14 cellular contexts compared by ENCODE assay signal in the genomic region with DNA sequence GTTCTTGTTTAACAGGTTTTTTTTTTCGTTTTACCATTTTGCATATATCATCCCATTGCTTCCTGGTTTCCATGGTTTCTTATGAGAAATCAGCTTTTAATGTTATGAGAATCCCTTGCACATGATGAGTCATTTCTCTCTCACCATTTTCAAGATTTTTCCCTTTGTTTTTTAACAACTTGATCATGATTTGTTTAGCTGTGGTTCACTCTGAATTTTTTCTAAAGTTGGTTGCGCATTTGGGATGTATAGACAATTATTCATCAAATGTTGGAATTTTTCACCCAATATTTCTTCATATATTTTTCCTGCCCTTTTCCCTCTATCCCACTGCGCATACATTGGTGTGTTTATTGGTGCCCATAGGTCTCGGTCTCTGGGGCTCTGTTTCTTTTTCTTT. TPM values are rescaled to one million over a fixed set of nuclear protein-coding genes. Genes with fewer than 3 reads are reported as not detected.
DNase-seq lines count a peak whose midpoint lies in the region; ATAC-seq and TF ChIP-seq lines count a peak whose summit lies in the region.
"Had no signal": no experiment of that assay in that cellular context is flagged by ENCODE, and none has a peak within 500 bp of the region (broad histone marks: within the 10 kb centered on the region; RNA-seq: fewer than 3 reads in every experiment).

No MANE protein-coding gene starts in this region.

- H3K27me3 ChIP-seq in gastrocnemius medialis, result no peaks in the 10 kb centered on the region

- ATAC-seq in gastrocnemius medialis, result no peak
- ATAC-seq in HG03521 (IDR thresholded peaks at IDR 0.05; ENCODE audit: unreplicated experiment), result no peak
- ATAC-seq: GM12878; HCT116; stimulated activated naive CD8-positive, alpha-beta T cell treated with anti-CD3 and anti-CD28 coated beads, Interleukin-15, amount 100 ng/mL, for 72 hours had no signal

- no peaks in the 10 kb centered on the region for H3K9me3 ChIP-seq in gastrocnemius medialis

- H3K27ac ChIP-seq in gastrocnemius medialis, result peak overlapping the region; percentile 89 to 99 (median 96)

- no peak for TF ChIP-seq CTCF in gastrocnemius medialis (IDR thresholded peaks at IDR 0.05 in 4 of 5, conservative IDR thresholded peaks at IDR 0.05 in 1 of 5)

- TF ChIP-seq POLR2A in gastrocnemius medialis (IDR thresholded peaks at IDR 0.05), result no peak

- H3K36me3 ChIP-seq in gastrocnemius medialis, result no peaks in the 10 kb centered on the region

- H3K4me1 ChIP-seq in gastrocnemius medialis, result peaks cover 50 to 60% of the 10 kb centered on the region in 2 donors

- intact Hi-C loops in gastrocnemius medialis (cut with DNase I; ENCODE audit: low total_unique reads), result loop anchor here (5.0 kb wide), 1 partner anchor 263 kb away; no protein-coding TSS in a partner anchor

- in situ Hi-C loops in gastrocnemius medialis (cut with MboI; ENCODE audit: low sequenced_read_pairs in 4 of 4), result no loop called here

- H3K4me3 ChIP-seq in gastrocnemius medialis, result no peak overlapping the region
- H3K4me3 ChIP-seq: GM12878 had no signal

- DNase-seq in EL (peak; percentile 92), RPMI7951 (ENCODE audit: low read depth) (peak; percentile 90), fibroblast of gingiva (ENCODE audit: low read depth) (peak; percentile 87), gastrocnemius medialis (no peak), HuH-7 (ENCODE audit: low spot score) (no peak), D341Med (ENCODE audit: low spot score) (no peak)
- no peak for DNase-seq in activated CD8-positive, alpha-beta memory T cell treated with anti-CD3 and anti-CD28 coated beads, Interleukin-2, amount 50 U/mL, for 48 hours
- DNase-seq: activated CD4-positive, alpha-beta T cell treated with anti-CD3 and anti-CD28 coated beads, Interleukin-2, amount 10 ng/mL, durations not matched to agents 7 days and 5 days; KG1; NCI-H2029; stimulated activated naive CD8-positive, alpha-beta T cell treated with anti-CD3 and anti-CD28 coated beads, Interleukin-15, amount 100 ng/mL, for 72 hours had no signal

RNA-seq across cellular contexts. Expression of gene BIN1, which starts 42.4 kb away (rescaled TPM):
- 105 TPM in 2 replicates for total RNA-seq in RPMI7951 (2014; rRNA removed; shearing (Covaris generic))
- 1,000 to 10,000 TPM; 1,150 to 2,167 (median 1,736) TPM for total RNA-seq in gastrocnemius medialis

Comparison
In these comparisons a context has a peak if more than half of its experiments do, and no peak if none do; other contexts are left out.
1. DNase-seq: peak in EL (single experiment), RPMI7951 (single experiment) and fibroblast of gingiva (single experiment); none in gastrocnemius medialis (0 of 2), activated CD8-positive, alpha-beta memory T cell treated with anti-CD3 and anti-CD28 coated beads, Interleukin-2, amount 50 U/mL, for 48 hours (single experiment), HuH-7 (single experiment) and D341Med (single experiment).
2. RNA of gene BIN1, which starts 42.4 kb away (total RNA-seq): 1,150 to 2,167 TPM in gastrocnemius medialis; 105 TPM in RPMI7951; every median in the first group is over 10 times any median in the second.